22 cellular contexts compared by ENCODE assay signal in the genomic region with DNA sequence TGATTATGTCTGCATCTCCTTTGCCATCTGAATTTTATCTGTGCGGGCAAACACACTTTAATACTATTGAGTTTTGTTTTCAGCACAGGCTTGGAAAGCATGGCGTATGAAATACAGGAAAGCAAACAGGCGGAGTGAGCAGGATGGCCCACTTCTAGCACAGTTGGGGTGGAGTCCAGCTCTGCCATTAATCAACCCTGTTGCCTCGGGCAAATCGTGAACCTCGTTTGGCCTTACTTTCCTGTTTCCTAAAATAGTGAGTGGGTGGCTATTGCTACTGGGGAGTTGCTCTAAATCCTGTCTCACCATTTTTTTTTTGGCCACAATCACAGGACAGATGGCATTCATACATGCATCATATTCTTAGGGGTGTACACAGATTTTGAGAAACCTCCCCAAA.
"Had no signal": no experiment of that assay in that cellular context is flagged by ENCODE, and none has a peak within 500 bp of the region (broad histone marks: within the 10 kb centered on the region; RNA-seq: fewer than 3 reads in every experiment).

No MANE protein-coding gene starts in this region.

- DNase-seq: activated CD4-positive, alpha-beta T cell treated with anti-CD3 and anti-CD28 coated beads for 1 hour; activated CD4-positive, alpha-beta T cell treated with anti-CD3 and anti-CD28 coated beads, Interleukin-2, amount 50 U/mL, for 1 hour; activated CD8-positive, alpha-beta T cell treated with anti-CD3 and anti-CD28 coated beads, Interleukin-2, amount 10 ng/mL, durations not matched to agents 7 days and 5 days; activated gamma-delta T cell treated with Interleukin-2 at 50 U/mL for 16 hours; central memory CD4-positive, alpha-beta T cell; erythroblast; foreskin keratinocyte; left lung; midbrain; pancreas; psoas muscle; spleen; stimulated activated CD4-positive, alpha-beta T cell treated with anti-CD3 and anti-CD28 coated beads, Interleukin-4, amount 100 ng/mL, for 24 hours; stimulated activated naive CD4-positive, alpha-beta T cell treated with Interleukin-2 at 50 U/mL for 16 hours; T-cell had no signal

- ATAC-seq: activated CD8-positive, alpha-beta T cell treated with anti-CD3 and anti-CD28 coated beads, Interleukin-2, amount 10 ng/mL, durations not matched to agents 7 days and 5 days; activated naive CD4-positive, alpha-beta T cell treated with anti-CD3 and anti-CD28 coated beads, Interleukin-2, amount 50 U/mL, for 72 hours; foreskin keratinocyte; left lung; pancreas; psoas muscle; T-cell had no signal

- H3K27ac ChIP-seq: foreskin keratinocyte, left lung, pancreas, psoas muscle, right atrium auricular region, spleen, thoracic aorta had no signal

- H3K4me3 ChIP-seq: left lung, pancreas, psoas muscle, right atrium auricular region, spleen, thoracic aorta had no signal

- H3K4me1 ChIP-seq: foreskin keratinocyte, left lung, pancreas, psoas muscle, right atrium auricular region, spleen had no signal

- H3K4me1 Mint-ChIP-seq: nephron, T-cell had no signal

- H3K27ac Mint-ChIP-seq: activated CD8-positive, alpha-beta T cell treated with anti-CD3 and anti-CD28 coated beads, Interleukin-2, amount 10 ng/mL, durations not matched to agents 7 days and 5 days; activated naive CD4-positive, alpha-beta T cell treated with anti-CD3 and anti-CD28 coated beads, Interleukin-2, amount 50 U/mL, for 72 hours; nephron; T-cell; T-helper 2 cell treated with Interferon-gamma antibody and Interleukin-4, amounts not matched to agents 5 μg/mL and 100 μg/mL, for 36 hours; type B pancreatic cell had no signal

- H3K27me3 Mint-ChIP-seq: T-cell had no signal

- H3K4me3 Mint-ChIP-seq: activated CD8-positive, alpha-beta T cell treated with anti-CD3 and anti-CD28 coated beads, Interleukin-2, amount 10 ng/mL, durations not matched to agents 7 days and 5 days; nephron; T-cell; T-helper 2 cell treated with Interferon-gamma antibody and Interleukin-4, amounts not matched to agents 5 μg/mL and 100 μg/mL, for 36 hours; type B pancreatic cell had no signal

- H3K27me3 ChIP-seq: foreskin keratinocyte, left lung, neutrophil, pancreas, right atrium auricular region, spleen had no signal

- H3K36me3 Mint-ChIP-seq: activated naive CD4-positive, alpha-beta T cell treated with anti-CD3 and anti-CD28 coated beads, Interleukin-2, amount 50 U/mL, for 72 hours had no signal

- H3K9me3 ChIP-seq: left lung, neutrophil, pancreas, psoas muscle, right atrium auricular region, spleen, thoracic aorta had no signal

- H3K9me3 Mint-ChIP-seq: activated naive CD4-positive, alpha-beta T cell treated with anti-CD3 and anti-CD28 coated beads, Interleukin-2, amount 50 U/mL, for 72 hours; nephron; T-cell; T-helper 2 cell treated with Interferon-gamma antibody and Interleukin-4, amounts not matched to agents 5 μg/mL and 100 μg/mL, for 36 hours had no signal

- H3K36me3 ChIP-seq: left lung, pancreas, right atrium auricular region, thoracic aorta had no signal
